Comparison of ENCODE assay signal across 1 cellular context in the genomic region with DNA sequence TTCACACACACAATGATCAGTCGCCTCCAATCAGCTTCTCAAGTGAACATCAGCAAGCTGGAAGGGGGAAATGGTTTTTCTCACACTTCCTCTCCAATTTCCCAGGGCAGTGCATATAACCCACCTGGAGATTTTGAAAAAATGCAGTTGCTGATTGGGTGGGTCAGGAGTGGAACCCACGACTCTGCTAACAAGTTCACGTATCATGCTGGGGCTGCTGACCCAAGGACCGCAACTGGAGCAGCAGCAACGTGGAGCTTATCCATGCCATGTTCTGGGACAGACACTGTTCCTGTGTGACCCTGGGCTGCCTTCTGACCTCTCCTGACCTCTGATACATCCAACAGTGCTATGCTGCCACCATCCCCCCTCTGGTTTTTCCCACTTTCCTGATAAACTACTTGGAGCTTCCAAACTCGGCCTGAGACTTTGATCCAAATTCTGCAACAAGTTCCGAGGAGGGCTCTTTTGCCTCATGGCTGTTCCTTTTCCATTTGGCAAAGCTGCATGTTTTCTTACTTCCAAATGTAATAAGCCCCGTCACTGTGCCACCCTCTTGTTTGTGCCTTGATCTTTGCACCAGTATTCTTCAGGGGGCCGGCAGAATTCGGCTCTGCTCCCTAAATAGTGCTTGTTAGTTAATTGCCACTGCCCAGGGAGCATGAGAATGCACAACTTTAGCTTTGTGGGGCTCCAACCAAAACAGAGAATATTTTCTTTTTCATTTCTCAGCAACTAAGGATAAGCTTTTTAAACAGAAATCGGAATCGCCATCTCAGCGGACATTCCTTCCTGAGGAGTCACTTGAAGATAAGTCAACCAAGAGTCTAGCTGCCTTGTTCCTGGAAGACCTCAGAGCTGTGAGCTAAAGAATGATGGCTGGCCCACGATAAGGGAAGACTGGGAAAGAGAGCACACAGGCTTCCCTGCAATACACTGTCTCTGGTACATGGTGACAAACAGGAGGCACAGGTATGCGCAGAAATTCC.
TF ChIP-seq lines count a peak whose summit lies in the region.

No MANE protein-coding gene starts in this region.

TF ChIP-seq in IMR-90, 13 proteins besides CTCF, POLR2A, EP300 and RAD21:
- TF ChIP-seq NFE2L2 (IDR thresholded peaks at IDR 0.05; ENCODE audit: low read depth, low read length) (no peak), MAZ (IDR thresholded peaks at IDR 0.05; ENCODE audit: borderline replicate concordance, low read depth, low read length) (no peak), MAFK (IDR thresholded peaks at IDR 0.05; ENCODE audit: low read depth, low read length) (no peak), CEBPB (IDR thresholded peaks at IDR 0.05; ENCODE audit: low read depth, low read length) (no peak), RCOR1 (IDR thresholded peaks at IDR 0.05; ENCODE audit: insufficient replicate concordance, low read length) (no peak), CHD1 (IDR thresholded peaks at IDR 0.05; ENCODE audit: low read depth, low read length) (no peak), SMC3 (IDR thresholded peaks at IDR 0.05; ENCODE audit: low read depth, low read length) (no peak), RFX5 (IDR thresholded peaks at IDR 0.05; ENCODE audit: low read depth, low read length) (no peak), FOS (IDR thresholded peaks at IDR 0.05; ENCODE audit: low read depth, low read length) (no peak), BHLHE40 (IDR thresholded peaks at IDR 0.05; ENCODE audit: low read depth, low read length) (no peak)
- TF ChIP-seq, protein P1, sequence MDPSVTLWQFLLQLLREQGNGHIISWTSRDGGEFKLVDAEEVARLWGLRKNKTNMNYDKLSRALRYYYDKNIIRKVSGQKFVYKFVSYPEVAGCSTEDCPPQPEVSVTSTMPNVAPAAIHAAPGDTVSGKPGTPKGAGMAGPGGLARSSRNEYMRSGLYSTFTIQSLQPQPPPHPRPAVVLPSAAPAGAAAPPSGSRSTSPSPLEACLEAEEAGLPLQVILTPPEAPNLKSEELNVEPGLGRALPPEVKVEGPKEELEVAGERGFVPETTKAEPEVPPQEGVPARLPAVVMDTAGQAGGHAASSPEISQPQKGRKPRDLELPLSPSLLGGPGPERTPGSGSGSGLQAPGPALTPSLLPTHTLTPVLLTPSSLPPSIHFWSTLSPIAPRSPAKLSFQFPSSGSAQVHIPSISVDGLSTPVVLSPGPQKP (IDR thresholded peaks at IDR 0.05; ENCODE audit: borderline replicate concordance, low read depth, low read length): no peak
- TF ChIP-seq, protein P2, sequence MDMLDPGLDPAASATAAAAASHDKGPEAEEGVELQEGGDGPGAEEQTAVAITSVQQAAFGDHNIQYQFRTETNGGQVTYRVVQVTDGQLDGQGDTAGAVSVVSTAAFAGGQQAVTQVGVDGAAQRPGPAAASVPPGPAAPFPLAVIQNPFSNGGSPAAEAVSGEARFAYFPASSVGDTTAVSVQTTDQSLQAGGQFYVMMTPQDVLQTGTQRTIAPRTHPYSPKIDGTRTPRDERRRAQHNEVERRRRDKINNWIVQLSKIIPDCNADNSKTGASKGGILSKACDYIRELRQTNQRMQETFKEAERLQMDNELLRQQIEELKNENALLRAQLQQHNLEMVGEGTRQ (IDR thresholded peaks at IDR 0.05; ENCODE audit: low read depth, low read length): no peak
